Comparison of ENCODE assay signal across 15 cellular contexts in genomic region chr10:3413937-3414710, GRCh38.
DNase-seq lines count a peak whose midpoint lies in the region; ATAC-seq and TF ChIP-seq lines count a peak whose summit lies in the region.
"Had no signal": no experiment of that assay in that cellular context is flagged by ENCODE, and none has a peak within 500 bp of the region (broad histone marks: within the 10 kb centered on the region; RNA-seq: fewer than 3 reads in every experiment).

No MANE protein-coding gene starts in this region.

- no peaks in the 10 kb centered on the region for H3K36me3 Mint-ChIP-seq in type B pancreatic cell

- H3K27ac ChIP-seq in osteoblast (ENCODE audit: low read depth, low read length) = no peak overlapping the region
- H3K27ac ChIP-seq: 22Rv1 had no signal

- no peaks in the 10 kb centered on the region for H3K79me2 ChIP-seq in osteoblast (ENCODE audit: insufficient read depth, low read length)

- no peak overlapping the region for H3K4me3 ChIP-seq in osteoblast (ENCODE audit: insufficient read depth, low read length)
- H3K4me3 ChIP-seq: GM12878 had no signal

- no peak overlapping the region for H3K4me3 Mint-ChIP-seq in type B pancreatic cell
- H3K4me3 Mint-ChIP-seq: H9 had no signal

- H3K9me3 ChIP-seq in osteoblast (ENCODE audit: low read depth, low read length) = no peaks in the 10 kb centered on the region

- H3K36me3 ChIP-seq in osteoblast (ENCODE audit: insufficient read depth, low read length) = no peaks in the 10 kb centered on the region

- intact Hi-C loops in Right ventricle myocardium inferior (cut with DNase I) (no loop called here), Right ventricle myocardium superior (cut with DNase I) (no loop called here)

- no peak overlapping the region for H3K27ac Mint-ChIP-seq in type B pancreatic cell

- no peaks in the 10 kb centered on the region for H4K20me1 ChIP-seq in osteoblast (ENCODE audit: insufficient read depth, low read length)

- no peak overlapping the region for H2AFZ ChIP-seq in osteoblast (ENCODE audit: low read length)

- ATAC-seq in Right ventricle myocardium inferior (no peak), Right ventricle myocardium superior (ENCODE audit: poor library complexity) (no peak), left lobe of liver (no peak), HG02571 (IDR thresholded peaks at IDR 0.05; ENCODE audit: unreplicated experiment) (no peak)
- ATAC-seq: GM12878, HepG2 had no signal

- H3K4me1 ChIP-seq in osteoblast (ENCODE audit: insufficient read depth, low read length) = no peaks in the 10 kb centered on the region

- DNase-seq in Right ventricle myocardium inferior (ENCODE audit: missing footprints) (peak; percentile 15), Right ventricle myocardium superior (no peak), left lobe of liver (ENCODE audit: low spot score) (peak; percentile 31), osteoblast (ENCODE audit: insufficient read length, low spot score, missing footprints) (peak; percentile 53), type B pancreatic cell (ENCODE audit: extremely low spot score, unreplicated experiment) (peak; percentile 34), DMS 273 (lab: John Stamatoyannopoulos, UW; ENCODE audit: unreplicated experiment) (no peak), DMS153 treated with DMSO at 0.1 percent for 48 hours (lab: John Stamatoyannopoulos, UW; ENCODE audit: unreplicated experiment) (no peak)
- DNase-seq: DMS 273 treated with DMSO at 0.1 percent for 48 hours, DMS79, GOT3, H9 had no signal

- H3K27me3 Mint-ChIP-seq in type B pancreatic cell = peaks cover 13% of the 10 kb centered on the region

- H3K9me3 Mint-ChIP-seq in type B pancreatic cell = peaks cover 10% of the 10 kb centered on the region

- peaks cover 37% of the 10 kb centered on the region for H3K27me3 ChIP-seq in osteoblast (ENCODE audit: insufficient read depth, low read length)

- no peak for TF ChIP-seq CTCF in osteoblast (IDR thresholded peaks at IDR 0.05; ENCODE audit: extremely low read depth, low read depth, low read length)
- no peak for TF ChIP-seq CTCF in type B pancreatic cell (conservative IDR thresholded peaks at IDR 0.05)

- no peak overlapping the region for H3K4me2 ChIP-seq in osteoblast (ENCODE audit: insufficient read depth, low read length)

- H3K4me1 Mint-ChIP-seq in type B pancreatic cell (ENCODE audit: unreplicated experiment) = peaks cover 9% of the 10 kb centered on the region

Comparison
In these comparisons a context has a peak if more than half of its experiments do, and no peak if none do; other contexts are left out.
1. DNase-seq: peak in Right ventricle myocardium inferior (single experiment), left lobe of liver (single experiment), osteoblast (single experiment) and type B pancreatic cell (single experiment); none in Right ventricle myocardium superior (single experiment), DMS 273 (single experiment) and DMS153 treated with DMSO at 0.1 percent for 48 hours (single experiment).